1 cellular context compared by ENCODE assay signal in the genomic region with DNA sequence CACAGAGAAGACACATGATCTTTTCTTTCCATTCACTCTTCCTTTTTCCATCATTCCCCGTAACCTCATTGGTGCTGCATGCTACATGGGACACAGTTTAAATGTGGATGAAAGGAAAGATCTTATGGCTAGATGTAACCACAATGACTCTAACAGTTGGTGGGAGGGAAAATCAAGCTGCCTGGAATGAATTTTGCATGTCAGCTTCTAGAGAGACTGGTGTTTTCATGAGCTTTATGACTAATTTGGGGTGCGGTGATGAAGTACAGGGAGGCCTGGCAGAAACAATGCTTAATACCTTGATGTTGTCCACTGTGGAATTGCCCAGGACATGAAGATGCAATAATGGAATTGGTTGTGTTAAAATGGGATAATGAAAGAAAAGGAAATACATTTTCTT.
TF ChIP-seq lines count a peak whose summit lies in the region.

No MANE protein-coding gene starts in this region.

TF ChIP-seq in IMR-90, 13 proteins besides CTCF, POLR2A, EP300 and RAD21:
- TF ChIP-seq MAZ (IDR thresholded peaks at IDR 0.05; ENCODE audit: borderline replicate concordance, low read depth, low read length) (no peak), CHD1 (IDR thresholded peaks at IDR 0.05; ENCODE audit: low read depth, low read length) (no peak), FOS (IDR thresholded peaks at IDR 0.05; ENCODE audit: low read depth, low read length) (no peak), RFX5 (IDR thresholded peaks at IDR 0.05; ENCODE audit: low read depth, low read length) (no peak), RCOR1 (IDR thresholded peaks at IDR 0.05; ENCODE audit: insufficient replicate concordance, low read length) (no peak), CEBPB (IDR thresholded peaks at IDR 0.05; ENCODE audit: low read depth, low read length) (no peak), MAFK (IDR thresholded peaks at IDR 0.05; ENCODE audit: low read depth, low read length) (no peak)
- TF ChIP-seq, protein P1, sequence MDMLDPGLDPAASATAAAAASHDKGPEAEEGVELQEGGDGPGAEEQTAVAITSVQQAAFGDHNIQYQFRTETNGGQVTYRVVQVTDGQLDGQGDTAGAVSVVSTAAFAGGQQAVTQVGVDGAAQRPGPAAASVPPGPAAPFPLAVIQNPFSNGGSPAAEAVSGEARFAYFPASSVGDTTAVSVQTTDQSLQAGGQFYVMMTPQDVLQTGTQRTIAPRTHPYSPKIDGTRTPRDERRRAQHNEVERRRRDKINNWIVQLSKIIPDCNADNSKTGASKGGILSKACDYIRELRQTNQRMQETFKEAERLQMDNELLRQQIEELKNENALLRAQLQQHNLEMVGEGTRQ (IDR thresholded peaks at IDR 0.05; ENCODE audit: low read depth, low read length): no peak
TF ChIP-seq in IMR-90: peak in this region for 0.
